20 cellular contexts compared by ENCODE assay signal in genomic region chr3:8589880-8590556, GRCh38. TPM values are rescaled to one million over a fixed set of nuclear protein-coding genes. Genes with fewer than 3 reads are reported as not detected.
A peak's percentile ranks its signal among the peaks of the same experiment; 100 is the strongest.
DNase-seq lines count a peak whose midpoint lies in the region; ATAC-seq and TF ChIP-seq lines count a peak whose summit lies in the region.
"Had no signal": no experiment of that assay in that cellular context is flagged by ENCODE, and none has a peak within 500 bp of the region (broad histone marks: within the 10 kb centered on the region; RNA-seq: fewer than 3 reads in every experiment).

No MANE protein-coding gene starts in this region.

- peaks cover 6% of the 10 kb centered on the region for H3K4me1 ChIP-seq in smooth muscle cell (ENCODE audit: low read depth)
- H3K4me1 ChIP-seq in Caco-2, result no peaks in the 10 kb centered on the region
- H3K4me1 ChIP-seq: testis had no signal

- H3K27ac Mint-ChIP-seq in Caco-2 (ENCODE audit: unreplicated experiment), result no peak overlapping the region
- H3K27ac Mint-ChIP-seq: activated T-cell treated with anti-CD3 and anti-CD28 coated beads, Interleukin-2, amount 50 U/mL, for 72 hours; CD8-positive, alpha-beta memory T cell had no signal

- peak overlapping the region; percentile 42 for H3K27ac ChIP-seq in smooth muscle cell (ENCODE audit: low read depth)
- H3K27ac ChIP-seq: SK-N-MC, testis had no signal

- intact Hi-C loops in left colon (cut with DNase I, micrococcal nuclease) (no loop called here), Caco-2 (cut with micrococcal nuclease; ENCODE audit: unreplicated experiment) (no loop called here)

- 46% methylated on average over 6 of the region's 6 CpGs for WGBS in smooth muscle cell (ENCODE audit: low lambda C conversion rate)

- H3K27me3 ChIP-seq in smooth muscle cell (ENCODE audit: low read depth), result no peaks in the 10 kb centered on the region
- H3K27me3 ChIP-seq in Caco-2 (replicated peaks; ENCODE audit: control insufficient read depth, insufficient read depth, low read length), result no peaks in the 10 kb centered on the region
- H3K27me3 ChIP-seq: testis had no signal

- no peaks in the 10 kb centered on the region for H3K36me3 Mint-ChIP-seq in Caco-2 (ENCODE audit: insufficient read depth, unreplicated experiment)
- H3K36me3 Mint-ChIP-seq: CD8-positive, alpha-beta memory T cell had no signal

- no peak for ATAC-seq in HG03521 (IDR thresholded peaks at IDR 0.05; ENCODE audit: unreplicated experiment)
- no peak for ATAC-seq in left colon
- ATAC-seq: activated T-cell treated with anti-CD3 and anti-CD28 coated beads, Interleukin-2, amount 50 U/mL, for 72 hours; esophagus mucosa; right cardiac atrium had no signal

- no peak overlapping the region for H3K4me3 Mint-ChIP-seq in Caco-2 (ENCODE audit: unreplicated experiment)
- H3K4me3 Mint-ChIP-seq: activated T-cell treated with anti-CD3 and anti-CD28 coated beads, Interleukin-2, amount 50 U/mL, for 72 hours; CD8-positive, alpha-beta memory T cell had no signal

- in situ Hi-C loops in astrocyte of the cerebellum (cut with HindIII; ENCODE audit: low sequenced_read_pairs), result no loop called here

- H3K9ac ChIP-seq in smooth muscle cell (ENCODE audit: low read depth), result no peak overlapping the region

- H3K27me3 Mint-ChIP-seq in Caco-2 (ENCODE audit: insufficient read depth, unreplicated experiment), result no peaks in the 10 kb centered on the region

- DNase-seq in H4 (ENCODE audit: low spot score) (peak; percentile 84), astrocyte of the cerebellum (ENCODE audit: low read depth) (peak; percentile 86), iris pigment epithelial cell (ENCODE audit: low read depth) (peak; percentile 40), smooth muscle cell (lab: John Stamatoyannopoulos, UW; ENCODE audit: unreplicated experiment) (no peak), left colon (no peak), Caco-2 (no peak)
- DNase-seq: activated CD4-positive, alpha-beta T cell treated with anti-CD3 and anti-CD28 coated beads, Interleukin-2, amount 50 U/mL, for 48 hours; activated T-cell treated with anti-CD3 and anti-CD28 coated beads, Interleukin-2, amount 50 U/mL, for 72 hours; CD8-positive, alpha-beta memory T cell; dermis blood vessel endothelial cell; NCI-H187; right cardiac atrium; stimulated activated CD4-positive, alpha-beta T cell treated with anti-CD3 and anti-CD28 coated beads, Interleukin-2, amount 100 ng/mL, for 48 hours; stimulated activated CD8-positive, alpha-beta memory T cell treated with anti-CD3 and anti-CD28 coated beads, Interleukin-4, amount 100 ng/mL, for 48 hours; testis had no signal

- peaks cover 10% of the 10 kb centered on the region for H3F3A ChIP-seq in smooth muscle cell (ENCODE audit: low read depth)

- no peaks in the 10 kb centered on the region for H3K9me3 ChIP-seq in smooth muscle cell (replicated peaks; ENCODE audit: low read depth)
- H3K9me3 ChIP-seq in Caco-2, result no peaks in the 10 kb centered on the region
- H3K9me3 ChIP-seq: testis had no signal

- no peaks in the 10 kb centered on the region for H3K36me3 ChIP-seq in smooth muscle cell (ENCODE audit: low read depth)
- H3K36me3 ChIP-seq in Caco-2 (ENCODE audit: control insufficient read depth, insufficient read depth, low read length), result no peaks in the 10 kb centered on the region

- H4K20me1 ChIP-seq in smooth muscle cell (ENCODE audit: low read depth), result no peaks in the 10 kb centered on the region

- no peaks in the 10 kb centered on the region for H3K4me1 Mint-ChIP-seq in Caco-2 (ENCODE audit: low read depth, unreplicated experiment)
- H3K4me1 Mint-ChIP-seq: CD8-positive, alpha-beta memory T cell had no signal

- no peaks in the 10 kb centered on the region for H3K9me3 Mint-ChIP-seq in Caco-2 (ENCODE audit: unreplicated experiment)
- H3K9me3 Mint-ChIP-seq: activated T-cell treated with anti-CD3 and anti-CD28 coated beads, Interleukin-2, amount 50 U/mL, for 72 hours; CD8-positive, alpha-beta memory T cell had no signal

- peak overlapping the region; percentile 9 for H3K4me2 ChIP-seq in smooth muscle cell

- H3K79me2 ChIP-seq in smooth muscle cell (ENCODE audit: low read depth), result no peaks in the 10 kb centered on the region

- POLR2A ChIA-PET in Caco-2 (lab: Charles Lee), result no interaction called here

- H3K4me3 ChIP-seq in astrocyte of the cerebellum (ENCODE audit: low read depth, low read length) (no peak overlapping the region), smooth muscle cell (no peak overlapping the region), Caco-2 (ENCODE audit: low read depth, low read length) (no peak overlapping the region)
- H3K4me3 ChIP-seq: lung, SK-N-MC, testis had no signal

- no TSS peak for BruUV-seq in Caco-2 (replicated peaks; lab: Mats Ljungman, UMichigan)

- H2AFZ ChIP-seq in smooth muscle cell (ENCODE audit: low read depth), result no peak overlapping the region

- TF ChIP-seq CTCF in astrocyte of the cerebellum (IDR thresholded peaks at IDR 0.05; ENCODE audit: low read depth, low read length, missing control alignments) (no peak), smooth muscle cell (IDR thresholded peaks at IDR 0.05; ENCODE audit: borderline replicate concordance, insufficient read depth, poor library complexity, severe bottlenecking) (no peak), Caco-2 (IDR thresholded peaks at IDR 0.05; ENCODE audit: insufficient read depth in 1 of 2, low read depth in 1 of 2, low read length in 1 of 2, severe bottlenecking in 1 of 2, unreplicated experiment in 1 of 2) (no peak)

- CTCF ChIA-PET in Caco-2 (lab: Charles Lee), result no interaction called here

RNA-seq across cellular contexts. Expression of gene SSUH2, which starts 54.6 kb away (rescaled TPM):
- 0.06 TPM in 1 of 2 replicates, not detected in the other for total RNA-seq in H4 (2014; rRNA removed; shearing (Covaris generic))
- 0.09 TPM in 1 of 2 replicates, not detected in the other for total RNA-seq in smooth muscle cell
- polyA plus RNA-seq in smooth muscle cell, result not detected in 2 replicates
- total RNA-seq in left colon, result 1 to 10 TPM; 1.6 to 4.5 TPM
- total RNA-seq in Caco-2 (2022), result 7.6 and 9.4 TPM in 2 replicates
- total RNA-seq: CD8-positive, alpha-beta memory T cell; dermis blood vessel endothelial cell; G401 had no signal
- polyA plus RNA-seq: CD8-positive, alpha-beta memory T cell had no signal

Comparison
In these comparisons a context has a peak if more than half of its experiments do, and no peak if none do; other contexts are left out.
1. DNase-seq: peak in H4 (single experiment), astrocyte of the cerebellum (single experiment) and iris pigment epithelial cell (single experiment); none in smooth muscle cell (single experiment), left colon (0 of 2) and Caco-2 (0 of 2).